In genomic region chr22:35509960-35510359, GRCh38 we compare ENCODE assay signal across 22 cellular contexts. TPM values are rescaled to one million over a fixed set of nuclear protein-coding genes. Genes with fewer than 3 reads are reported as not detected.
DNase-seq lines count a peak whose midpoint lies in the region; ATAC-seq and TF ChIP-seq lines count a peak whose summit lies in the region.
"Had no signal": no experiment of that assay in that cellular context is flagged by ENCODE, and none has a peak within 500 bp of the region (broad histone marks: within the 10 kb centered on the region; RNA-seq: fewer than 3 reads in every experiment).

No MANE protein-coding gene starts in this region.

- intact Hi-C loops in IMR-90 (cut with micrococcal nuclease), result no loop called here
- intact Hi-C loops in left ventricle myocardium inferior (cut with micrococcal nuclease), result no loop called here

- H3K36me3 ChIP-seq in ACC112 (ENCODE audit: insufficient read depth, low read length) (no peaks in the 10 kb centered on the region), IMR-90 (ENCODE audit: control insufficient read depth, insufficient read depth, low read length) (no peaks in the 10 kb centered on the region), mesendoderm (ENCODE audit: control insufficient read depth, insufficient read depth, low read length) (no peaks in the 10 kb centered on the region), left ventricle myocardium inferior (no peaks in the 10 kb centered on the region)
- H3K36me3 ChIP-seq: HAP-1, MG63 had no signal

- ATAC-seq in IMR-90 (ENCODE audit: low read depth), result no peak
- ATAC-seq: PC-3 had no signal

- H3K27ac ChIP-seq in ACC112 (ENCODE audit: low read depth, low read length) (peak overlapping the region; percentile 42; the same call in 1 of the 2 replicates), IMR-90 (ENCODE audit: insufficient read depth, low read length) (no peak overlapping the region; the same call in 1 of the 2 replicates), caudate nucleus (ENCODE audit: low read depth, low read length) (peak overlapping the region; percentile 67), mesendoderm (ENCODE audit: low read depth, low read length) (no peak overlapping the region), left ventricle myocardium inferior (replicated peaks) (no peak overlapping the region)

- BruUV-seq in IMR-90 (replicated peaks; lab: Mats Ljungman, UMichigan), result no TSS peak

- no peak for TF ChIP-seq RAD21 in IMR-90 (IDR thresholded peaks at IDR 0.05; ENCODE audit: low read length)

- DNase-seq in IMR-90 (no peak), caudate nucleus (lab: John Stamatoyannopoulos, UW) (no peak), mesendoderm (peak; percentile 43), NCI-H526 treated with DMSO at 0.1 percent for 48 hours (lab: John Stamatoyannopoulos, UW) (no peak), left ventricle myocardium inferior (no peak), DMS153 (lab: John Stamatoyannopoulos, UW) (no peak)
- DNase-seq in stimulated activated CD8-positive, alpha-beta memory T cell treated with anti-CD3 and anti-CD28 coated beads, Interleukin-4, amount 100 ng/mL, for 48 hours, result no peak
- DNase-seq: 8988T; Calu3; DND-41; KG1; MG63; NCI-H1105 treated with DMSO at 0.1 percent for 48 hours; NCI-H146; NCI-H1930; NCI-H2107; NCI-H524; NCI-H774; NK-92 treated with Interleukin-12 subunit alpha and Interleukin-12 subunit beta, amount 100 ng/mL, for 24 hours; PC-3 had no signal

- peak overlapping the region; percentile 39; the same call in 1 of the 2 replicates for H3K14ac ChIP-seq in IMR-90 (replicated peaks; ENCODE audit: low read depth, low read length)

- H3K4me1 ChIP-seq in ACC112 (ENCODE audit: control insufficient read depth, insufficient read depth, low read length, unreplicated experiment) (peaks cover 10% of the 10 kb centered on the region), IMR-90 (ENCODE audit: control insufficient read depth, insufficient read depth, low read length) (peaks cover 17% of the 10 kb centered on the region), mesendoderm (ENCODE audit: control insufficient read depth, low read depth, low read length) (no peaks in the 10 kb centered on the region), left ventricle myocardium inferior (peaks cover 9% of the 10 kb centered on the region)
- H3K4me1 ChIP-seq: HAP-1 had no signal

- H2BK20ac ChIP-seq in IMR-90 (ENCODE audit: low read depth, low read length), result peak overlapping the region; percentile 20; the same call in 1 of the 2 replicates

- H3K9me3 ChIP-seq in IMR-90 (ENCODE audit: control insufficient read depth, insufficient read depth, low read length) (no peaks in the 10 kb centered on the region), left ventricle myocardium inferior (replicated peaks) (no peaks in the 10 kb centered on the region)
- H3K9me3 ChIP-seq: HAP-1, MG63 had no signal

- TF ChIP-seq POLR2A in IMR-90 (IDR thresholded peaks at IDR 0.05; ENCODE audit: low read depth, low read length), result no peak

- H3K9me1 ChIP-seq in IMR-90 (ENCODE audit: insufficient read depth, low read length), result no peaks in the 10 kb centered on the region; the same call in 1 of the 2 replicates

- H4K8ac ChIP-seq in IMR-90 (ENCODE audit: low read depth in 2 of 2, low read length in 2 of 2) (peak overlapping the region; percentile 21 to 44; a peak in 1 of 4 replicates), mesendoderm (ENCODE audit: low read depth, low read length) (no peak overlapping the region)

- in situ Hi-C loops in IMR-90 (cut with MboI; ENCODE audit: low sequenced_read_pairs), result no loop called here

- H2BK120ac ChIP-seq in IMR-90 (ENCODE audit: low read depth, low read length) (peak overlapping the region; percentile 42; the same call in 1 of the 2 replicates), mesendoderm (ENCODE audit: low read depth, low read length) (no peak overlapping the region)

- peak overlapping the region; percentile 31; the same call in 1 of the 2 replicates for H4K91ac ChIP-seq in IMR-90 (ENCODE audit: insufficient read depth, low read depth, low read length)

- H2AFZ ChIP-seq in ACC112 (ENCODE audit: low read length, unreplicated experiment) (no peak overlapping the region), IMR-90 (replicated peaks; ENCODE audit: low read length, poor library complexity) (peak overlapping the region; percentile 79)

- H3K4me2 ChIP-seq in IMR-90 (ENCODE audit: low read depth, low read length), result no peak overlapping the region
- H3K4me2 ChIP-seq in mesendoderm (ENCODE audit: low read length), result no peak overlapping the region

- POLR2A ChIA-PET in IMR-90 (lab: Charles Lee; ENCODE audit: unreplicated experiment), result interaction anchor here (0.6 kb wide), 1 partner anchor 42 kb away, joined by 3 read pairs; no protein-coding TSS in a partner anchor

- H2AK5ac ChIP-seq in IMR-90 (ENCODE audit: low read depth, low read length), result peak overlapping the region; percentile 32
- H2AK5ac ChIP-seq in mesendoderm (ENCODE audit: low read length), result no peak overlapping the region

- H4K5ac ChIP-seq in IMR-90 (ENCODE audit: low read depth, low read length), result no peak overlapping the region
- no peak overlapping the region for H4K5ac ChIP-seq in mesendoderm (ENCODE audit: low read length)

- H3K4me3 ChIP-seq in ACC112 (ENCODE audit: low read depth, low read length) (no peak overlapping the region), IMR-90 (ENCODE audit: insufficient read depth, low read depth, low read length) (no peak overlapping the region), mesendoderm (ENCODE audit: low read length) (no peak overlapping the region), left ventricle myocardium inferior (no peak overlapping the region)
- H3K4me3 ChIP-seq: HAP-1, MG63 had no signal

- WGBS in IMR-90 (ENCODE audit: extremely low coverage in 2 of 2, insufficient read length in 1 of 2), 2 experiments, result no CpG with 5 or more reads among the region's 2 CpGs
- WGBS in mesendoderm (ENCODE audit: extremely low coverage, insufficient coverage, low lambda C conversion rate), result no CpG with 5 or more reads among the region's 2 CpGs

- H3K4ac ChIP-seq in IMR-90 (ENCODE audit: low read depth, low read length) (peak overlapping the region; percentile 64; the same call in 1 of the 2 replicates), mesendoderm (ENCODE audit: low read depth, low read length) (no peak overlapping the region)

- H2BK5ac ChIP-seq in IMR-90 (ENCODE audit: low read depth, low read length, poor library complexity, severe bottlenecking) (no peak overlapping the region), mesendoderm (ENCODE audit: low read length) (no peak overlapping the region)

- H2BK15ac ChIP-seq in IMR-90 (ENCODE audit: low read depth, low read length) (peak overlapping the region; percentile 96; the same call in 1 of the 3 replicates), mesendoderm (replicated peaks; ENCODE audit: low read depth) (no peak overlapping the region)

- H3K18ac ChIP-seq in IMR-90 (ENCODE audit: low read depth, low read length) (no peak overlapping the region), mesendoderm (ENCODE audit: low read length) (no peak overlapping the region)

- H3K56ac ChIP-seq in IMR-90 (ENCODE audit: extremely low read depth, insufficient read depth, low read length), result no peak overlapping the region
- no peak overlapping the region for H3K56ac ChIP-seq in mesendoderm (ENCODE audit: low read length)

- H3K23ac ChIP-seq in IMR-90 (ENCODE audit: low read depth, low read length), result peak overlapping the region; percentile 31
- H3K23ac ChIP-seq in mesendoderm (ENCODE audit: low read length), result no peak overlapping the region

- dilution Hi-C loops in IMR-90 (cut with HindIII; ENCODE audit: low sequenced_read_pairs, unreplicated experiment), result no loop called here

- CTCF ChIA-PET in IMR-90 (lab: Yijun Ruan, JAX), result no interaction called here

- H2AK9ac ChIP-seq in IMR-90 (replicated peaks; ENCODE audit: low read depth, low read length, poor library complexity), result no peak overlapping the region

- TF ChIP-seq CTCF in IMR-90 (conservative IDR thresholded peaks at IDR 0.05; ENCODE audit: low read depth, low read length) (no peak), left ventricle myocardium inferior (IDR thresholded peaks at IDR 0.05; ENCODE audit: borderline replicate concordance) (no peak)

- no peaks in the 10 kb centered on the region for H3K27me3 ChIP-seq in ACC112 (ENCODE audit: insufficient read depth, low read length)
- no peaks in the 10 kb centered on the region for H3K27me3 ChIP-seq in IMR-90 (ENCODE audit: control insufficient read depth, insufficient read depth, low read length)
- no peaks in the 10 kb centered on the region for H3K27me3 ChIP-seq in mesendoderm (ENCODE audit: insufficient read depth, low read length, poor library complexity)
- H3K27me3 ChIP-seq in left ventricle myocardium inferior (ENCODE audit: low read depth), result peaks cover 8% of the 10 kb centered on the region

- H3K9ac ChIP-seq in IMR-90 (ENCODE audit: low read depth, low read length) (no peak overlapping the region), mesendoderm (ENCODE audit: low read length) (no peak overlapping the region)

- H3K79me1 ChIP-seq in IMR-90 (ENCODE audit: low read depth in 1 of 2, low read length in 2 of 2) (no peaks in the 10 kb centered on the region), mesendoderm (ENCODE audit: low read length) (no peaks in the 10 kb centered on the region)

- H4K20me1 ChIP-seq in IMR-90 (ENCODE audit: insufficient read depth, low read length), result no peaks in the 10 kb centered on the region

- H3K79me2 ChIP-seq in ACC112 (ENCODE audit: control insufficient read depth, insufficient read depth, low read length, unreplicated experiment) (no peaks in the 10 kb centered on the region), mesendoderm (ENCODE audit: control insufficient read depth, insufficient read depth, low read length) (no peaks in the 10 kb centered on the region)

TF ChIP-seq in IMR-90, 13 proteins besides CTCF, POLR2A, EP300 and RAD21 (continues in another document):
- TF ChIP-seq RCOR1 (IDR thresholded peaks at IDR 0.05; ENCODE audit: insufficient replicate concordance, low read length), result no peak
- no peak for TF ChIP-seq CHD1 (IDR thresholded peaks at IDR 0.05; ENCODE audit: low read depth, low read length)
- TF ChIP-seq, protein P1, sequence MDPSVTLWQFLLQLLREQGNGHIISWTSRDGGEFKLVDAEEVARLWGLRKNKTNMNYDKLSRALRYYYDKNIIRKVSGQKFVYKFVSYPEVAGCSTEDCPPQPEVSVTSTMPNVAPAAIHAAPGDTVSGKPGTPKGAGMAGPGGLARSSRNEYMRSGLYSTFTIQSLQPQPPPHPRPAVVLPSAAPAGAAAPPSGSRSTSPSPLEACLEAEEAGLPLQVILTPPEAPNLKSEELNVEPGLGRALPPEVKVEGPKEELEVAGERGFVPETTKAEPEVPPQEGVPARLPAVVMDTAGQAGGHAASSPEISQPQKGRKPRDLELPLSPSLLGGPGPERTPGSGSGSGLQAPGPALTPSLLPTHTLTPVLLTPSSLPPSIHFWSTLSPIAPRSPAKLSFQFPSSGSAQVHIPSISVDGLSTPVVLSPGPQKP (IDR thresholded peaks at IDR 0.05; ENCODE audit: borderline replicate concordance, low read depth, low read length), result no peak

RNA-seq across cellular contexts. Expression of gene RASD2, which starts 30.7 kb away (rescaled TPM):
- total RNA-seq in IMR-90 (2012; rRNA removed) (under 0.01 TPM in 2 replicates), left ventricle myocardium inferior (5.0 TPM)
- 0.32 and 0.36 TPM in 2 replicates for polyA plus RNA-seq in IMR-90 (2012; rRNA removed)
- 0.21 and 0.26 TPM in 2 replicates for polyA plus RNA-seq in IMR-90 (2012; cell fraction: cytosol; rRNA removed)
- 0.42 and 0.53 TPM in 2 replicates for polyA plus RNA-seq in IMR-90 (2012; cell fraction: nucleus; rRNA removed; ENCODE audit: low replicate concordance)
- polyA plus RNA-seq in mesendoderm (2013, experiment 1 of 2), result 0.81 TPM
- polyA plus RNA-seq in mesendoderm (2013, experiment 2 of 2), result 0.85 TPM

Comparison
In these comparisons a context has a peak if more than half of its experiments do, and no peak if none do; other contexts are left out.
1. H3K27ac ChIP-seq: peak in ACC112 (single experiment) and caudate nucleus (single experiment); none in IMR-90 (single experiment), mesendoderm (single experiment) and left ventricle myocardium inferior (single experiment).